In the genomic region with DNA sequence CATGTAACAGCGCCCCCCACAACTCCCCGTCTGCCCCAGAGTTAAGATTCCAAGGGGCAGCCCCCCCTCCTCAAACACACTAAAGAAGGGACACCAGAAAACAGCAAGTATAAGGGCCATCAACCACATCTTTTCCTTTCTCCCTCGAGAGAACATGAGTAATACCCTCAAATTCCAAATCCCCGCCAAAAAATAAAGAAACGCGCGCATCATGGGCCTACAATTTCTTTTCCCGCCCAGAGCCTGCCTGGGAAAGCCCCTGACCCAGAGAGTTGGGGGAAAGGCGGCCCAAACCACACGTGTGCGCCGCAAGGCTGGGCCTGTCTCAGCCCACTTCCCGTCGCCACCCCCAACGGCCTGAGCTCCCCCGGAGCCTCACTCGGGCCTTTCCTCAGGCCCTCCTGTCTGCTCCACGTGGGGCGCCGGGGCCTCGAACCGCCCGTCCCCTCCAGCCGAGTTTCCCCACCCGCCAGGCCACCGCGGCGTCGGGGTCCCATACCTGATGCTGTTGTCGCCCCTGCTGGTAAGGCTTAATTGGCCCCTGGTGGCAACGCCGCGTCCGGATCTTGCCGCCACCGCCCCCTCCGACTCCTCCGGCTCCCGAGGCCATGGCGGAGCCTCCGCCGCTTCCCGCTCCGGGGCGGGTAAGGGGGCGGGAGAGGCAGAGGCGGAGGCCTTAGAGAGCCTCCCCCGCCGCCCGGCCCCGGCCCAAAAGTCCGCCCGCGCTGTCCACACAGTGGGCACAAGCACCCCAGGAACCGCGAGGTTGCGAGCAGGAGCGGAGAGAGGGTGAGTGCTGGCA, we compare ENCODE assay signal across 2 cellular contexts.
TF ChIP-seq lines count a peak whose summit lies in the region.

No MANE protein-coding gene starts in this region.

TF ChIP-seq in HEK293, 187 proteins besides CTCF, POLR2A, EP300 and RAD21 (continued from another document and continues in another):
- TF ChIP-seq ZNF398 (tag by site-specific recombination; IDR thresholded peaks at IDR 0.05) (peak; percentile 94), SP3 (tag by site-specific recombination; IDR thresholded peaks at IDR 0.05) (peak; percentile 89), ZNF350 (tag by site-specific recombination; IDR thresholded peaks at IDR 0.05) (no peak), ZSCAN16 (tag by site-specific recombination; IDR thresholded peaks at IDR 0.05) (no peak), FEZF1 (tag by site-specific recombination; IDR thresholded peaks at IDR 0.05) (no peak), ZNF2 (tag by site-specific recombination; IDR thresholded peaks at IDR 0.05) (no peak; the same call in none of the 2 replicates), ZNF501 (tag by site-specific recombination; IDR thresholded peaks at IDR 0.05) (peak; percentile 82), ELK4 (IDR thresholded peaks at IDR 0.05; ENCODE audit: borderline replicate concordance, low read depth, low read length) (no peak), ZNF530 (tag by site-specific recombination; IDR thresholded peaks at IDR 0.05; ENCODE audit: low read depth) (no peak), ZNF747 (tag by site-specific recombination; IDR thresholded peaks at IDR 0.05) (no peak), ZNF510 (tag by site-specific recombination; IDR thresholded peaks at IDR 0.05; ENCODE audit: insufficient replicate concordance) (peak; percentile 39), ZFP41 (tag by site-specific recombination; IDR thresholded peaks at IDR 0.05; ENCODE audit: borderline replicate concordance) (no peak), ZNF184 (tag by site-specific recombination; IDR thresholded peaks at IDR 0.05) (0 out of 2 replicates have a peak, but pooled peaks have one; percentile 15), ZNF76 (tag by site-specific recombination; IDR thresholded peaks at IDR 0.05; ENCODE audit: borderline replicate concordance, low read depth) (peak; percentile 86), ZNF26 (tag by site-specific recombination; IDR thresholded peaks at IDR 0.05) (no peak)
- TF ChIP-seq, protein P1, sequence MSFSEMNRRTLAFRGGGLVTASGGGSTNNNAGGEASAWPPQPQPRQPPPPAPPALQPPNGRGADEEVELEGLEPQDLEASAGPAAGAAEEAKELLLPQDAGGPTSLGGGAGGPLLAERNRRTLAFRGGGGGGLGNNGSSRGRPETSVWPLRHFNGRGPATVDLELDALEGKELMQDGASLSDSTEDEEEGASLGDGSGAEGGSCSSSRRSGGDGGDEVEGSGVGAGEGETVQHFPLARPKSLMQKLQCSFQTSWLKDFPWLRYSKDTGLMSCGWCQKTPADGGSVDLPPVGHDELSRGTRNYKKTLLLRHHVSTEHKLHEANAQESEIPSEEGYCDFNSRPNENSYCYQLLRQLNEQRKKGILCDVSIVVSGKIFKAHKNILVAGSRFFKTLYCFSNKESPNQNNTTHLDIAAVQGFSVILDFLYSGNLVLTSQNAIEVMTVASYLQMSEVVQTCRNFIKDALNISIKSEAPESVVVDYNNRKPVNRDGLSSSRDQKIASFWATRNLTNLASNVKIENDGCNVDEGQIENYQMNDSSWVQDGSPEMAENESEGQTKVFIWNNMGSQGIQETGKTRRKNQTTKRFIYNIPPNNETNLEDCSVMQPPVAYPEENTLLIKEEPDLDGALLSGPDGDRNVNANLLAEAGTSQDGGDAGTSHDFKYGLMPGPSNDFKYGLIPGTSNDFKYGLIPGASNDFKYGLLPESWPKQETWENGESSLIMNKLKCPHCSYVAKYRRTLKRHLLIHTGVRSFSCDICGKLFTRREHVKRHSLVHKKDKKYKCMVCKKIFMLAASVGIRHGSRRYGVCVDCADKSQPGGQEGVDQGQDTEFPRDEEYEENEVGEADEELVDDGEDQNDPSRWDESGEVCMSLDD (tag by site-specific recombination; IDR thresholded peaks at IDR 0.05): peak; percentile 90
- TF ChIP-seq, protein P2, sequence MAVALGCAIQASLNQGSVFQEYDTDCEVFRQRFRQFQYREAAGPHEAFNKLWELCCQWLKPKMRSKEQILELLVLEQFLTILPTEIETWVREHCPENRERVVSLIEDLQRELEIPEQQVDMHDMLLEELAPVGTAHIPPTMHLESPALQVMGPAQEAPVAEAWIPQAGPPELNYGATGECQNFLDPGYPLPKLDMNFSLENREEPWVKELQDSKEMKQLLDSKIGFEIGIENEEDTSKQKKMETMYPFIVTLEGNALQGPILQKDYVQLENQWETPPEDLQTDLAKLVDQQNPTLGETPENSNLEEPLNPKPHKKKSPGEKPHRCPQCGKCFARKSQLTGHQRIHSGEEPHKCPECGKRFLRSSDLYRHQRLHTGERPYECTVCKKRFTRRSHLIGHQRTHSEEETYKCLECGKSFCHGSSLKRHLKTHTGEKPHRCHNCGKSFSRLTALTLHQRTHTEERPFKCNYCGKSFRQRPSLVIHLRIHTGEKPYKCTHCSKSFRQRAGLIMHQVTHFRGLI (tag by site-specific recombination; IDR thresholded peaks at IDR 0.05): peak; percentile 45; the same call in 1 of the 2 replicates

TF ChIP-seq in K562, 482 proteins besides CTCF, POLR2A, EP300 and RAD21 (continued from another document and continues in another):
- no peak for TF ChIP-seq SREBF1 (IDR thresholded peaks at IDR 0.05; ENCODE audit: borderline replicate concordance, low read depth, low read length)
- TF ChIP-seq PHF8 (IDR thresholded peaks at IDR 0.05; ENCODE audit: borderline replicate concordance, low read length): peak; percentile 63; the same call in 1 of the 2 replicates
- TF ChIP-seq, protein P3, sequence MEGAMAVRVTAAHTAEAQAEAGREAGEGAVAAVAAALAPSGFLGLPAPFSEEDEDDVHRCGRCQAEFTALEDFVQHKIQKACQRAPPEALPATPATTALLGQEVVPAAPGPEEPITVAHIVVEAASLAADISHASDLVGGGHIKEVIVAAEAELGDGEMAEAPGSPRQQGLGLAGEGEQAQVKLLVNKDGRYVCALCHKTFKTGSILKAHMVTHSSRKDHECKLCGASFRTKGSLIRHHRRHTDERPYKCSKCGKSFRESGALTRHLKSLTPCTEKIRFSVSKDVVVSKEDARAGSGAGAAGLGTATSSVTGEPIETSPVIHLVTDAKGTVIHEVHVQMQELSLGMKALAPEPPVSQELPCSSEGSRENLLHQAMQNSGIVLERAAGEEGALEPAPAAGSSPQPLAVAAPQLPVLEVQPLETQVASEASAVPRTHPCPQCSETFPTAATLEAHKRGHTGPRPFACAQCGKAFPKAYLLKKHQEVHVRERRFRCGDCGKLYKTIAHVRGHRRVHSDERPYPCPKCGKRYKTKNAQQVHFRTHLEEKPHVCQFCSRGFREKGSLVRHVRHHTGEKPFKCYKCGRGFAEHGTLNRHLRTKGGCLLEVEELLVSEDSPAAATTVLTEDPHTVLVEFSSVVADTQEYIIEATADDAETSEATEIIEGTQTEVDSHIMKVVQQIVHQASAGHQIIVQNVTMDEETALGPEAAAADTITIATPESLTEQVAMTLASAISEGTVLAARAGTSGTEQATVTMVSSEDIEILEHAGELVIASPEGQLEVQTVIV (CRISPR knock-in tag; IDR thresholded peaks at IDR 0.05; ENCODE audit: borderline replicate concordance): no peak
- TF ChIP-seq POLR2H (tag; IDR thresholded peaks at IDR 0.05; ENCODE audit: low read depth): peak; percentile 55; the same call in 1 of the 2 replicates
- TF ChIP-seq, protein P4, sequence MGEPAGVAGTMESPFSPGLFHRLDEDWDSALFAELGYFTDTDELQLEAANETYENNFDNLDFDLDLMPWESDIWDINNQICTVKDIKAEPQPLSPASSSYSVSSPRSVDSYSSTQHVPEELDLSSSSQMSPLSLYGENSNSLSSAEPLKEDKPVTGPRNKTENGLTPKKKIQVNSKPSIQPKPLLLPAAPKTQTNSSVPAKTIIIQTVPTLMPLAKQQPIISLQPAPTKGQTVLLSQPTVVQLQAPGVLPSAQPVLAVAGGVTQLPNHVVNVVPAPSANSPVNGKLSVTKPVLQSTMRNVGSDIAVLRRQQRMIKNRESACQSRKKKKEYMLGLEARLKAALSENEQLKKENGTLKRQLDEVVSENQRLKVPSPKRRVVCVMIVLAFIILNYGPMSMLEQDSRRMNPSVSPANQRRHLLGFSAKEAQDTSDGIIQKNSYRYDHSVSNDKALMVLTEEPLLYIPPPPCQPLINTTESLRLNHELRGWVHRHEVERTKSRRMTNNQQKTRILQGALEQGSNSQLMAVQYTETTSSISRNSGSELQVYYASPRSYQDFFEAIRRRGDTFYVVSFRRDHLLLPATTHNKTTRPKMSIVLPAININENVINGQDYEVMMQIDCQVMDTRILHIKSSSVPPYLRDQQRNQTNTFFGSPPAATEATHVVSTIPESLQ (CRISPR knock-in tag; IDR thresholded peaks at IDR 0.05): peak; percentile 97
- TF ChIP-seq E2F6 (IDR thresholded peaks at IDR 0.05; ENCODE audit: borderline replicate concordance in 1 of 2, extremely low read depth in 1 of 2, insufficient read depth in 1 of 2, insufficient read length in 1 of 2, low read depth in 1 of 2, low read length in 1 of 2, poor library complexity in 1 of 2, severe bottlenecking in 1 of 2): peak; percentile 90 to 94
- TF ChIP-seq BRD9 (IDR thresholded peaks at IDR 0.05; ENCODE audit: low read depth, partially characterized antibody): no peak
- TF ChIP-seq PRMT5 (CRISPR knock-in tag; IDR thresholded peaks at IDR 0.05): peak; percentile 69; the same call in 1 of the 2 replicates
- TF ChIP-seq, protein P5, sequence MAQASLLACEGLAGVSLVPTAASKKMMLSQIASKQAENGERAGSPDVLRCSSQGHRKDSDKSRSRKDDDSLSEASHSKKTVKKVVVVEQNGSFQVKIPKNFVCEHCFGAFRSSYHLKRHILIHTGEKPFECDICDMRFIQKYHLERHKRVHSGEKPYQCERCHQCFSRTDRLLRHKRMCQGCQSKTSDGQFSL (CRISPR knock-in tag; IDR thresholded peaks at IDR 0.05): peak; percentile 84
- TF ChIP-seq, protein P5 (tag; IDR thresholded peaks at IDR 0.05): peak in 1 of 2 experiments; percentile 90; a peak in 2 of 4 replicates
- TF ChIP-seq GATAD2A (IDR thresholded peaks at IDR 0.05): no peak
- no peak for TF ChIP-seq RBM17 (IDR thresholded peaks at IDR 0.05; ENCODE audit: borderline replicate concordance, low read depth, low read length)
- TF ChIP-seq ZBTB1 (CRISPR knock-in tag; IDR thresholded peaks at IDR 0.05; ENCODE audit: borderline replicate concordance, low read depth): 0 out of 2 replicates have a peak, but pooled peaks have one; percentile 47
- TF ChIP-seq ARNT (IDR thresholded peaks at IDR 0.05): 0 out of 4 replicates have a peak, but pooled peaks have one; percentile 51 to 71
- TF ChIP-seq, protein P6, sequence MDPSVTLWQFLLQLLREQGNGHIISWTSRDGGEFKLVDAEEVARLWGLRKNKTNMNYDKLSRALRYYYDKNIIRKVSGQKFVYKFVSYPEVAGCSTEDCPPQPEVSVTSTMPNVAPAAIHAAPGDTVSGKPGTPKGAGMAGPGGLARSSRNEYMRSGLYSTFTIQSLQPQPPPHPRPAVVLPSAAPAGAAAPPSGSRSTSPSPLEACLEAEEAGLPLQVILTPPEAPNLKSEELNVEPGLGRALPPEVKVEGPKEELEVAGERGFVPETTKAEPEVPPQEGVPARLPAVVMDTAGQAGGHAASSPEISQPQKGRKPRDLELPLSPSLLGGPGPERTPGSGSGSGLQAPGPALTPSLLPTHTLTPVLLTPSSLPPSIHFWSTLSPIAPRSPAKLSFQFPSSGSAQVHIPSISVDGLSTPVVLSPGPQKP (CRISPR knock-in tag; IDR thresholded peaks at IDR 0.05): no peak
- TF ChIP-seq, protein P7, sequence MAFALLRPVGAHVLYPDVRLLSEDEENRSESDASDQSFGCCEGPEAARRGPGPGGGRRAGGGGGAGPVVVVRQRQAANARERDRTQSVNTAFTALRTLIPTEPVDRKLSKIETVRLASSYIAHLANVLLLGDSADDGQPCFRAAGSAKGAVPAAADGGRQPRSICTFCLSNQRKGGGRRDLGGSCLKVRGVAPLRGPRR (CRISPR knock-in tag; IDR thresholded peaks at IDR 0.05): no peak
- peak; percentile 10; the same call in 1 of the 2 replicates for TF ChIP-seq LARP7 (IDR thresholded peaks at IDR 0.05)
- TF ChIP-seq, protein P8, sequence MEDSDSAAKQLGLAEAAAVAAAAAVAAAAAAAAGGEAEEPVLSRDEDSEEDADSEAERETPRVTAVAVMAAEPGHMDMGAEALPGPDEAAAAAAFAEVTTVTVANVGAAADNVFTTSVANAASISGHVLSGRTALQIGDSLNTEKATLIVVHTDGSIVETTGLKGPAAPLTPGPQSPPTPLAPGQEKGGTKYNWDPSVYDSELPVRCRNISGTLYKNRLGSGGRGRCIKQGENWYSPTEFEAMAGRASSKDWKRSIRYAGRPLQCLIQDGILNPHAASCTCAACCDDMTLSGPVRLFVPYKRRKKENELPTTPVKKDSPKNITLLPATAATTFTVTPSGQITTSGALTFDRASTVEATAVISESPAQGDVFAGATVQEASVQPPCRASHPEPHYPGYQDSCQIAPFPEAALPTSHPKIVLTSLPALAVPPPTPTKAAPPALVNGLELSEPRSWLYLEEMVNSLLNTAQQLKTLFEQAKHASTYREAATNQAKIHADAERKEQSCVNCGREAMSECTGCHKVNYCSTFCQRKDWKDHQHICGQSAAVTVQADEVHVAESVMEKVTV (CRISPR knock-in tag; IDR thresholded peaks at IDR 0.05): no peak
- TF ChIP-seq, protein P9, sequence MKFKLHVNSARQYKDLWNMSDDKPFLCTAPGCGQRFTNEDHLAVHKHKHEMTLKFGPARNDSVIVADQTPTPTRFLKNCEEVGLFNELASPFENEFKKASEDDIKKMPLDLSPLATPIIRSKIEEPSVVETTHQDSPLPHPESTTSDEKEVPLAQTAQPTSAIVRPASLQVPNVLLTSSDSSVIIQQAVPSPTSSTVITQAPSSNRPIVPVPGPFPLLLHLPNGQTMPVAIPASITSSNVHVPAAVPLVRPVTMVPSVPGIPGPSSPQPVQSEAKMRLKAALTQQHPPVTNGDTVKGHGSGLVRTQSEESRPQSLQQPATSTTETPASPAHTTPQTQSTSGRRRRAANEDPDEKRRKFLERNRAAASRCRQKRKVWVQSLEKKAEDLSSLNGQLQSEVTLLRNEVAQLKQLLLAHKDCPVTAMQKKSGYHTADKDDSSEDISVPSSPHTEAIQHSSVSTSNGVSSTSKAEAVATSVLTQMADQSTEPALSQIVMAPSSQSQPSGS (CRISPR knock-in tag; IDR thresholded peaks at IDR 0.05): peak; percentile 25; the same call in 1 of the 2 replicates
- TF ChIP-seq RCOR1 (IDR thresholded peaks at IDR 0.05; ENCODE audit: borderline replicate concordance in 1 of 2, low read depth in 2 of 2, low read length in 2 of 2): 0 out of 4 replicates have a peak, but pooled peaks have one; percentile 3 to 16
- peak; percentile 39; the same call in 1 of the 2 replicates for TF ChIP-seq TAF7 (tag; IDR thresholded peaks at IDR 0.05)
- TF ChIP-seq SMARCE1 (IDR thresholded peaks at IDR 0.05): 0 out of 2 replicates have a peak, but pooled peaks have one; percentile 18
- peak; percentile 98 for TF ChIP-seq KAT7 (CRISPR knock-in tag; IDR thresholded peaks at IDR 0.05; ENCODE audit: borderline replicate concordance)
- TF ChIP-seq ZNF263 (CRISPR knock-in tag; IDR thresholded peaks at IDR 0.05; ENCODE audit: borderline replicate concordance): peak; percentile 63; the same call in 1 of the 2 replicates
- TF ChIP-seq ATF4 (CRISPR knock-in tag; IDR thresholded peaks at IDR 0.05): no peak
